9 cellular contexts compared by ENCODE assay signal in genomic region chr11:15819679-15820286, GRCh38.
DNase-seq lines count a peak whose midpoint lies in the region; ATAC-seq and TF ChIP-seq lines count a peak whose summit lies in the region.
"Had no signal": no experiment of that assay in that cellular context is flagged by ENCODE, and none has a peak within 500 bp of the region (broad histone marks: within the 10 kb centered on the region; RNA-seq: fewer than 3 reads in every experiment).

No MANE protein-coding gene starts in this region.

- H3K36me3 Mint-ChIP-seq in activated naive CD4-positive, alpha-beta T cell treated with anti-CD3 and anti-CD28 coated beads, Interleukin-2, amount 10 ng/mL, durations not matched to agents 7 days and 5 days: no peaks in the 10 kb centered on the region
- H3K36me3 Mint-ChIP-seq: naive B cell had no signal

- no peaks in the 10 kb centered on the region for H3K4me1 Mint-ChIP-seq in activated naive CD4-positive, alpha-beta T cell treated with anti-CD3 and anti-CD28 coated beads, Interleukin-2, amount 10 ng/mL, durations not matched to agents 7 days and 5 days
- H3K4me1 Mint-ChIP-seq: naive B cell had no signal

- H3K9me3 Mint-ChIP-seq in activated naive CD4-positive, alpha-beta T cell treated with anti-CD3 and anti-CD28 coated beads, Interleukin-2, amount 10 ng/mL, durations not matched to agents 7 days and 5 days: no peaks in the 10 kb centered on the region

- intact Hi-C loops in cardiac septum (cut with DNase I): loop anchor here (10.0 kb wide), 3 partner anchors 145 to 495 kb away; no protein-coding TSS in a partner anchor

- H3K4me3 Mint-ChIP-seq in activated naive CD4-positive, alpha-beta T cell treated with anti-CD3 and anti-CD28 coated beads, Interleukin-2, amount 10 ng/mL, durations not matched to agents 7 days and 5 days: no peak overlapping the region
- H3K4me3 Mint-ChIP-seq: naive B cell had no signal

- DNase-seq in AG09309 (ENCODE audit: low read depth): no peak
- DNase-seq in NCI-H526 treated with DMSO at 0.1 percent for 48 hours (lab: John Stamatoyannopoulos, UW): peak; percentile 49
- DNase-seq in activated naive CD4-positive, alpha-beta T cell treated with anti-CD3 and anti-CD28 coated beads, Interleukin-2, amount 10 ng/mL, durations not matched to agents 7 days and 5 days: peak; percentile 55
- DNase-seq in cardiac septum (ENCODE audit: low spot score): peak; percentile 91
- peak; percentile 11 for DNase-seq in pulmonary artery endothelial cell (ENCODE audit: low read depth, low spot score)
- DNase-seq: naive B cell had no signal

- no peak overlapping the region for H3K27ac Mint-ChIP-seq in activated naive CD4-positive, alpha-beta T cell treated with anti-CD3 and anti-CD28 coated beads, Interleukin-2, amount 10 ng/mL, durations not matched to agents 7 days and 5 days
- H3K27ac Mint-ChIP-seq: naive B cell had no signal

- peak; percentile 57 for TF ChIP-seq CTCF in AG09309 (IDR thresholded peaks at IDR 0.05; ENCODE audit: control insufficient read depth, insufficient read depth, low read depth, low read length, missing control alignments)

- peak; percentile 84 for ATAC-seq in GM18511 (IDR thresholded peaks at IDR 0.05; ENCODE audit: unreplicated experiment)
- peak; percentile 59 for ATAC-seq in HG02970 (IDR thresholded peaks at IDR 0.05; ENCODE audit: low FRiP score, unreplicated experiment)
- no peak for ATAC-seq in HG03439 (IDR thresholded peaks at IDR 0.05; ENCODE audit: unreplicated experiment)

- CTCF ChIA-PET in activated naive CD4-positive, alpha-beta T cell treated with anti-CD3 and anti-CD28 coated beads, Interleukin-2, amount 10 ng/mL, durations not matched to agents 7 days and 5 days (lab: Charles Lee): interaction anchor here (0.5 to 1.1 kb wide), 6 partner anchors 9 to 33 kb away, joined by 3 to 5 read pairs (median 3); no protein-coding TSS in a partner anchor

- H3K4me3 ChIP-seq in AG09309 (ENCODE audit: control insufficient read depth, low read depth, low read length): no peak overlapping the region

- H3K27me3 Mint-ChIP-seq in activated naive CD4-positive, alpha-beta T cell treated with anti-CD3 and anti-CD28 coated beads, Interleukin-2, amount 10 ng/mL, durations not matched to agents 7 days and 5 days: peaks cover 3% of the 10 kb centered on the region
